In genomic region chr21:18384771-18385170, GRCh38 we compare ENCODE assay signal across 10 cellular contexts. TPM values are rescaled to one million over a fixed set of nuclear protein-coding genes. Genes with fewer than 3 reads are reported as not detected.
A peak's percentile ranks its signal among the peaks of the same experiment; 100 is the strongest.
DNase-seq lines count a peak whose midpoint lies in the region; ATAC-seq, FAIRE-seq and TF ChIP-seq lines count a peak whose summit lies in the region.
"Had no signal": no experiment of that assay in that cellular context is flagged by ENCODE, and none has a peak within 500 bp of the region (broad histone marks: within the 10 kb centered on the region; RNA-seq: fewer than 3 reads in every experiment).

No MANE protein-coding gene starts in this region.

- H3K27me3 Mint-ChIP-seq in CD4-positive, alpha-beta T cell = no peaks in the 10 kb centered on the region
- H3K27me3 Mint-ChIP-seq in T-helper 2 cell treated with Interferon-gamma antibody and Interleukin-4, amounts not matched to agents 5 μg/mL and 100 μg/mL, for 36 hours (ENCODE audit: low read depth) = no peaks in the 10 kb centered on the region

- peak in 2 of 4 donors; percentile 56 for ATAC-seq in pancreas
- ATAC-seq in aorta (ENCODE audit: low FRiP score) = no peak
- ATAC-seq in CD4-positive, alpha-beta T cell (ENCODE audit: poor library complexity) = no peak

- no peak overlapping the region for H3K4me3 ChIP-seq in mammary epithelial cell (replicated peaks in 1 of 3; ENCODE audit: insufficient read depth in 1 of 3, low read depth in 2 of 3, low read length in 3 of 3)
- no peak overlapping the region for H3K4me3 ChIP-seq in pancreas
- no peak overlapping the region for H3K4me3 ChIP-seq in aorta (ENCODE audit: low read length in 2 of 2)

- no peak overlapping the region for H3K4me2 ChIP-seq in mammary epithelial cell (ENCODE audit: insufficient read depth, low read depth, low read length)

- in situ Hi-C loops in mammary epithelial cell (cut with MboI; ENCODE audit: low sequenced_read_pairs in 2 of 2) = no loop called here

- intact Hi-C loops in mammary epithelial cell (cut with micrococcal nuclease) = no loop called here
- intact Hi-C loops in pancreas (cut with DNase I) = no loop called here
- intact Hi-C loops in aorta (cut with DNase I) = no loop called here
- intact Hi-C loops in CD4-positive, alpha-beta T cell (cut with DNase I, micrococcal nuclease) = no loop called here

- H3K27ac ChIP-seq in mammary epithelial cell (ENCODE audit: insufficient read depth, low read depth, low read length) = no peak overlapping the region
- no peak overlapping the region for H3K27ac ChIP-seq in pancreas
- H3K27ac ChIP-seq in aorta (ENCODE audit: low read depth in 1 of 2, low read length in 2 of 2) = no peak overlapping the region
- no peak overlapping the region for H3K27ac ChIP-seq in CD4-positive, alpha-beta T cell (ENCODE audit: low read depth, low read length)
- H3K27ac ChIP-seq: epithelial cell of prostate had no signal

- dilution Hi-C loops in mammary epithelial cell (cut with HindIII; ENCODE audit: low sequenced_read_pairs) = no loop called here

- H3K9me3 ChIP-seq in mammary epithelial cell (replicated peaks; ENCODE audit: insufficient read depth, low read length) (peaks cover 12% of the 10 kb centered on the region), pancreas (no peaks in the 10 kb centered on the region), aorta (ENCODE audit: control insufficient read depth, low read length) (no peaks in the 10 kb centered on the region)
- no peaks in the 10 kb centered on the region for H3K9me3 ChIP-seq in CD4-positive, alpha-beta T cell (ENCODE audit: control insufficient read depth, low read length)

- H4K20me1 ChIP-seq in mammary epithelial cell (ENCODE audit: insufficient read depth, low read length) = no peaks in the 10 kb centered on the region

- no peak overlapping the region for H3K27ac Mint-ChIP-seq in CD4-positive, alpha-beta T cell
- H3K27ac Mint-ChIP-seq in T-helper 2 cell treated with Interferon-gamma antibody and Interleukin-4, amounts not matched to agents 5 μg/mL and 100 μg/mL, for 36 hours = no peak overlapping the region

- no peaks in the 10 kb centered on the region for H3K79me2 ChIP-seq in mammary epithelial cell (ENCODE audit: insufficient read depth, low read length)

- H2AFZ ChIP-seq in mammary epithelial cell (ENCODE audit: low read depth, low read length) = no peak overlapping the region

- no peaks in the 10 kb centered on the region for H3K4me1 Mint-ChIP-seq in CD4-positive, alpha-beta T cell (ENCODE audit: low read depth)
- H3K4me1 Mint-ChIP-seq in T-helper 2 cell treated with Interferon-gamma antibody and Interleukin-4, amounts not matched to agents 5 μg/mL and 100 μg/mL, for 36 hours (ENCODE audit: low read depth) = no peaks in the 10 kb centered on the region

- 88% methylated on average over 1 of the region's 1 CpG for WGBS in mammary epithelial cell (ENCODE audit: low coverage, missing lambda C conversion rate)
- 9 to 17% methylated on average over 1 of the region's 1 CpG for WGBS in pancreas, 2 donors
- 29 to 49% methylated on average over 1 of the region's 1 CpG for WGBS in aorta, 2 donors

- DNase-seq in HEK293T (ENCODE audit: extremely low spot score) (peak; percentile 21), NCI-H2171 treated with DMSO at 0.1 percent for 48 hours (lab: John Stamatoyannopoulos, UW) (peak; percentile 47), mammary epithelial cell (peak; percentile 0), pancreas (no peak), aorta (no peak), cortex of kidney (lab: John Stamatoyannopoulos, UW) (no peak)
- DNase-seq in CD4-positive, alpha-beta T cell = no peak
- no peak for DNase-seq in T-helper 2 cell treated with Interferon-gamma antibody and Interleukin-4, amounts not matched to agents 5 μg/mL and 100 μg/mL, for 36 hours (ENCODE audit: low spot score)
- DNase-seq: IMR-90 had no signal

- H3K27me3 ChIP-seq in mammary epithelial cell (ENCODE audit: insufficient read depth, low read length) (no peaks in the 10 kb centered on the region), pancreas (no peaks in the 10 kb centered on the region), aorta (ENCODE audit: control insufficient read depth in 1 of 2, insufficient read depth in 2 of 2, low read length in 1 of 2) (no peaks in the 10 kb centered on the region)
- no peaks in the 10 kb centered on the region for H3K27me3 ChIP-seq in CD4-positive, alpha-beta T cell (ENCODE audit: control insufficient read depth, insufficient read depth, low read length)

- no peaks in the 10 kb centered on the region for H3K9me3 Mint-ChIP-seq in CD4-positive, alpha-beta T cell
- H3K9me3 Mint-ChIP-seq in T-helper 2 cell treated with Interferon-gamma antibody and Interleukin-4, amounts not matched to agents 5 μg/mL and 100 μg/mL, for 36 hours = peaks cover 3% of the 10 kb centered on the region

- TF ChIP-seq CTCF in mammary epithelial cell (conservative IDR thresholded peaks at IDR 0.05 in 1 of 2, IDR thresholded peaks at IDR 0.05 in 1 of 2; ENCODE audit: extremely low read depth in 1 of 2, insufficient read depth in 1 of 2, low read depth in 1 of 2, low read length in 2 of 2) = peak; percentile 17 to 20
- peak in 3 of 4 donors; percentile 19 to 38 (median 24) for TF ChIP-seq CTCF in pancreas (IDR thresholded peaks at IDR 0.05)
- no peak for TF ChIP-seq CTCF in CD4-positive, alpha-beta T cell (IDR thresholded peaks at IDR 0.05)

- no peaks in the 10 kb centered on the region for H3K4me1 ChIP-seq in mammary epithelial cell (ENCODE audit: insufficient read depth, low read length)
- H3K4me1 ChIP-seq in pancreas = peaks cover 0 to under 1% (median 0%) of the 10 kb centered on the region in 3 donors
- no peaks in the 10 kb centered on the region for H3K4me1 ChIP-seq in aorta (ENCODE audit: control insufficient read depth in 1 of 2, insufficient read depth in 2 of 2, low read length in 2 of 2)

- H3K36me3 Mint-ChIP-seq in CD4-positive, alpha-beta T cell (ENCODE audit: low read depth) = no peaks in the 10 kb centered on the region
- H3K36me3 Mint-ChIP-seq in T-helper 2 cell treated with Interferon-gamma antibody and Interleukin-4, amounts not matched to agents 5 μg/mL and 100 μg/mL, for 36 hours (ENCODE audit: low read depth) = no peaks in the 10 kb centered on the region

- CTCF ChIA-PET in HEK293T (lab: Yijun Ruan, JAX) = interaction anchor here (0.6 kb wide), 1 partner anchor 13 kb away, joined by 3 read pairs; no protein-coding TSS in a partner anchor
- CTCF ChIA-PET in mammary epithelial cell (lab: Charles Lee; ENCODE audit: low non-redundant PET) = no interaction called here
- CTCF ChIA-PET in CD4-positive, alpha-beta T cell (lab: Charles Lee) = no interaction called here

- POLR2A ChIA-PET in HEK293T (lab: Yijun Ruan, JAX) = no interaction called here
- POLR2A ChIA-PET in CD4-positive, alpha-beta T cell (lab: Charles Lee) = no interaction called here

- peak; percentile 47 for FAIRE-seq in pancreas (lab: Jason Lieb, UNC)

- H3K4me3 Mint-ChIP-seq in CD4-positive, alpha-beta T cell = no peak overlapping the region
- H3K4me3 Mint-ChIP-seq in T-helper 2 cell treated with Interferon-gamma antibody and Interleukin-4, amounts not matched to agents 5 μg/mL and 100 μg/mL, for 36 hours = no peak overlapping the region

- BruUV-seq in mammary epithelial cell (replicated peaks; lab: Mats Ljungman, UMichigan) = no TSS peak

- H3K36me3 ChIP-seq in mammary epithelial cell (ENCODE audit: insufficient read depth, low read length) = no peaks in the 10 kb centered on the region
- H3K36me3 ChIP-seq in pancreas = no peaks in the 10 kb centered on the region
- no peaks in the 10 kb centered on the region for H3K36me3 ChIP-seq in aorta (ENCODE audit: control insufficient read depth in 1 of 2, insufficient read depth in 2 of 2, low read length in 1 of 2)

- H3K9ac ChIP-seq in mammary epithelial cell (ENCODE audit: insufficient read depth, low read length) = no peak overlapping the region

TF ChIP-seq in HEK293T, 16 proteins besides CTCF, POLR2A, EP300 and RAD21:
- TF ChIP-seq TARDBP (IDR thresholded peaks at IDR 0.05) = no peak
- TF ChIP-seq L3MBTL2 (conservative IDR thresholded peaks at IDR 0.05) = no peak
- no peak for TF ChIP-seq FOXK2 (IDR thresholded peaks at IDR 0.05)
- no peak for TF ChIP-seq LEF1 (IDR thresholded peaks at IDR 0.05; ENCODE audit: borderline replicate concordance)
- no peak for TF ChIP-seq ARNT (IDR thresholded peaks at IDR 0.05)
- no peak for TF ChIP-seq FOXM1 (IDR thresholded peaks at IDR 0.05; ENCODE audit: borderline replicate concordance)
- no peak for TF ChIP-seq FOXA1 (IDR thresholded peaks at IDR 0.05)
- no peak for TF ChIP-seq NFRKB (IDR thresholded peaks at IDR 0.05)
- TF ChIP-seq SUZ12 (IDR thresholded peaks at IDR 0.05) = no peak
- no peak for TF ChIP-seq BHLHE40 (IDR thresholded peaks at IDR 0.05; ENCODE audit: borderline replicate concordance)
TF ChIP-seq in HEK293T: peak in this region for 0.

RNA-seq across cellular contexts. Expression of gene TMPRSS15, which starts 18.8 kb away (rescaled TPM):
- total RNA-seq in mammary epithelial cell (not detected), pancreas (not detected), aorta (not detected)
- polyA plus RNA-seq in mammary epithelial cell (not detected), pancreas (not detected), aorta (1 to 10 TPM in 1 of 2 donors, not detected in 1; 3.9 TPM)
- polyA minus RNA-seq in mammary epithelial cell = not detected
- not detected for total RNA-seq in CD4-positive, alpha-beta T cell
- total RNA-seq: IMR-90 had no signal
- polyA plus RNA-seq: IMR-90 had no signal

Comparison
In these comparisons a context has a peak if more than half of its experiments do, and no peak if none do; other contexts are left out.
1. DNase-seq: peak in HEK293T (single experiment), NCI-H2171 treated with DMSO at 0.1 percent for 48 hours (single experiment) and mammary epithelial cell (single experiment); none in pancreas (0 of 6), aorta (0 of 2), cortex of kidney (single experiment), CD4-positive, alpha-beta T cell (0 of 10) and T-helper 2 cell treated with Interferon-gamma antibody and Interleukin-4, amounts not matched to agents 5 μg/mL and 100 μg/mL, for 36 hours (single experiment).